ENCODE assay signal across 1 cellular context in the genomic region with DNA sequence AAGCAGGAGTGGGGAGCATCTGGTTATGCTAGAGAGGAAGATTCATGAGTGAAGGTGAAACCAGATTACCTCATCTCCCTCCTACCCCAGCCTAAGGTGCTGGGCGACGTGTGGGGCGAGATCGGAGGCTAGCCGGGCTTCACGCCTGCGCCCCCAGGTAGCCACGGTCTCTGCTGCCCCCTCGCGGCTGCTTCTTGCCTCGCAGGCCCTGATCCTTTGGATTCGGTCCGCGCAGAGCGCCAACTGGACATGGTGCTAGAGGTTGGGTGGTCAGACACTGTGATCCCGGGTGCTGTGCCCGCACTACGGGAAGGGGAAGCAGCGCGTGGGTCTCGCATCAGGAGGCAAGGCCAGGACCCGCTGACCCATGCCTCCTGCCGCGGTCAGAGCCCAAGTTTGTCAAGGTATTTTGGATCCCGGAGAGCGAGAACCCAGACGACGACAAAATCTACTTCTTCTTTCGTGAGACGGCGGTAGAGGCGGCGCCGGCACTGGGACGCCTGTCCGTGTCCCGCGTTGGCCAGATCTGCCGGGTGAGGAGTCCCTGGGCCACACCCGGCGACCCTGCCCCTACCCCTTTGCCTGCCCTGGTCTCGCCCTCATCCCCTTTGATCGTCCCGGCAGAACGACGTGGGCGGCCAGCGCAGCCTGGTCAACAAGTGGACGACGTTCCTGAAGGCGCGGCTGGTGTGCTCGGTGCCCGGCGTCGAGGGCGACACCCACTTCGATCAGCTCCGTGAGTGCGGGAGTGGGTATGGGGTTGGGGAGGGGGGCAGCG.
TF ChIP-seq lines count a peak whose summit lies in the region.

No MANE protein-coding gene starts in this region.

TF ChIP-seq in HEK293, 187 proteins besides CTCF, POLR2A, EP300 and RAD21 (continued from another document):
- TF ChIP-seq, protein P1, sequence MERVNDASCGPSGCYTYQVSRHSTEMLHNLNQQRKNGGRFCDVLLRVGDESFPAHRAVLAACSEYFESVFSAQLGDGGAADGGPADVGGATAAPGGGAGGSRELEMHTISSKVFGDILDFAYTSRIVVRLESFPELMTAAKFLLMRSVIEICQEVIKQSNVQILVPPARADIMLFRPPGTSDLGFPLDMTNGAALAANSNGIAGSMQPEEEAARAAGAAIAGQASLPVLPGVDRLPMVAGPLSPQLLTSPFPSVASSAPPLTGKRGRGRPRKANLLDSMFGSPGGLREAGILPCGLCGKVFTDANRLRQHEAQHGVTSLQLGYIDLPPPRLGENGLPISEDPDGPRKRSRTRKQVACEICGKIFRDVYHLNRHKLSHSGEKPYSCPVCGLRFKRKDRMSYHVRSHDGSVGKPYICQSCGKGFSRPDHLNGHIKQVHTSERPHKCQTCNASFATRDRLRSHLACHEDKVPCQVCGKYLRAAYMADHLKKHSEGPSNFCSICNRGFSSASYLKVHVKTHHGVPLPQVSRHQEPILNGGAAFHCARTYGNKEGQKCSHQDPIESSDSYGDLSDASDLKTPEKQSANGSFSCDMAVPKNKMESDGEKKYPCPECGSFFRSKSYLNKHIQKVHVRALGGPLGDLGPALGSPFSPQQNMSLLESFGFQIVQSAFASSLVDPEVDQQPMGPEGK (tag by site-specific recombination; IDR thresholded peaks at IDR 0.05), result peak; percentile 91
- TF ChIP-seq ZNF146 (tag by site-specific recombination; IDR thresholded peaks at IDR 0.05), result no peak
